In genomic region chr17:31533546-31534155, GRCh38 we compare ENCODE assay signal across 8 cellular contexts.
A peak's percentile ranks its signal among the peaks of the same experiment; 100 is the strongest.
DNase-seq lines count a peak whose midpoint lies in the region; ATAC-seq and TF ChIP-seq lines count a peak whose summit lies in the region.

No MANE protein-coding gene starts in this region.

- CTCF ChIA-PET in A673 (lab: Charles Lee), result interaction anchor here (1.0 kb wide), 1 partner anchor 309 kb away, joined by 4 read pairs; no protein-coding TSS in a partner anchor

- no peak overlapping the region for H4K12ac ChIP-seq in trophoblast cell (ENCODE audit: low read depth, low read length)

- POLR2A ChIA-PET in A673 (lab: Charles Lee; ENCODE audit: low non-redundant PET), result no interaction called here

- no peak overlapping the region for H3K27ac ChIP-seq in A673 (ENCODE audit: low read depth, low read length, poor library complexity, severe bottlenecking)
- H3K27ac ChIP-seq in SJCRH30, result no peak overlapping the region
- peak overlapping the region in 3 of 4 donors; percentile 14 to 34 (median 15) for H3K27ac ChIP-seq in esophagus squamous epithelium
- peak overlapping the region; percentile 75 for H3K27ac ChIP-seq in trophoblast cell (ENCODE audit: low read depth, low read length)

- H3K18ac ChIP-seq in trophoblast cell (ENCODE audit: low read length), result no peak overlapping the region

- no peak overlapping the region for H3K14ac ChIP-seq in trophoblast cell (ENCODE audit: low read length)

- H3K9me3 ChIP-seq in A673 (ENCODE audit: low read depth, low read length, poor library complexity, severe bottlenecking) (no peaks in the 10 kb centered on the region), SJCRH30 (replicated peaks) (no peaks in the 10 kb centered on the region), esophagus squamous epithelium (no peaks in the 10 kb centered on the region), trophoblast cell (ENCODE audit: insufficient read depth, low read depth, low read length) (no peaks in the 10 kb centered on the region)

- H3K4me1 ChIP-seq in A673 (ENCODE audit: insufficient read depth, low read length, poor library complexity, severe bottlenecking) (no peaks in the 10 kb centered on the region), SJCRH30 (peaks cover 67% of the 10 kb centered on the region), esophagus squamous epithelium (peaks cover 10 to 48% (median 28%) of the 10 kb centered on the region in 3 donors), trophoblast cell (ENCODE audit: control insufficient read depth in 1 of 2, insufficient read depth in 2 of 2, low read length in 2 of 2) (peaks cover 9 to 13% of the 10 kb centered on the region in 2 experiments)

- H3K4me3 ChIP-seq in A673 (ENCODE audit: low read depth, low read length, poor library complexity, severe bottlenecking) (no peak overlapping the region), SJCRH30 (no peak overlapping the region), esophagus squamous epithelium (no peak overlapping the region), trophoblast cell (ENCODE audit: low read depth, low read length) (no peak overlapping the region)

- H4K91ac ChIP-seq in trophoblast cell (ENCODE audit: low read depth, low read length), result peak overlapping the region; percentile 57

- H2AFZ ChIP-seq in trophoblast cell (ENCODE audit: insufficient read depth, low read length, poor library complexity), result no peak overlapping the region

- no peak overlapping the region for H3K9ac ChIP-seq in trophoblast cell (ENCODE audit: low read length)

- H4K8ac ChIP-seq in trophoblast cell (ENCODE audit: low read depth, low read length), result no peak overlapping the region

- BruUV-seq in A673 (replicated peaks; lab: Mats Ljungman, UMichigan), result no TSS peak

- TF ChIP-seq CTCF in A673 (conservative IDR thresholded peaks at IDR 0.05; ENCODE audit: low read depth, low read length) (peak; percentile 47), GM12872 (IDR thresholded peaks at IDR 0.05; ENCODE audit: insufficient read depth, low read depth, low read length) (peak; percentile 49), esophagus squamous epithelium (IDR thresholded peaks at IDR 0.05) (peak in 3 of 6 experiments; percentile 12 to 36 (median 20))

- peak overlapping the region; percentile 49 for H2BK5ac ChIP-seq in trophoblast cell (ENCODE audit: low read depth, low read length, poor library complexity)

- TF ChIP-seq POLR2A in esophagus squamous epithelium (IDR thresholded peaks at IDR 0.05), result no peak

- H3K27me3 ChIP-seq in A673 (replicated peaks; ENCODE audit: insufficient read depth, low read depth, low read length, poor library complexity), result no peaks in the 10 kb centered on the region
- no peaks in the 10 kb centered on the region for H3K27me3 ChIP-seq in SJCRH30
- no peaks in the 10 kb centered on the region for H3K27me3 ChIP-seq in esophagus squamous epithelium
- no peaks in the 10 kb centered on the region for H3K27me3 ChIP-seq in trophoblast cell (ENCODE audit: insufficient read depth, low read length)

- no peak overlapping the region for H2AK5ac ChIP-seq in trophoblast cell (ENCODE audit: low read length)

- 7 to 15% methylated on average over 3 to 4 of the region's 10 CpGs for WGBS in esophagus squamous epithelium, 2 donors
- WGBS in trophoblast cell (ENCODE audit: extremely low coverage, insufficient coverage, insufficient read length), result no CpG with 5 or more reads among the region's 10 CpGs

- peak; percentile 41 for DNase-seq in A673 (ENCODE audit: low spot score)
- peak; percentile 63 to 76 for DNase-seq in SJCRH30
- no peak for DNase-seq in esophagus squamous epithelium (lab: John Stamatoyannopoulos, UW)
- DNase-seq in trophoblast cell, result peak; percentile 86
- no peak for DNase-seq in effector CD8-positive, alpha-beta T cell (lab: John Stamatoyannopoulos, UW)
- DNase-seq in NCI-H2196 (lab: John Stamatoyannopoulos, UW; ENCODE audit: unreplicated experiment), result no peak

- H2BK12ac ChIP-seq in trophoblast cell (ENCODE audit: low read length), result no peak overlapping the region

- H3K36me3 ChIP-seq in A673 (ENCODE audit: insufficient read depth, low read length, poor library complexity, severe bottlenecking), result no peaks in the 10 kb centered on the region
- no peaks in the 10 kb centered on the region for H3K36me3 ChIP-seq in SJCRH30
- H3K36me3 ChIP-seq in esophagus squamous epithelium, result peaks cover 0 to 35% (median 6%) of the 10 kb centered on the region in 3 donors
- H3K36me3 ChIP-seq in trophoblast cell (ENCODE audit: control insufficient read depth in 1 of 2, insufficient read depth in 2 of 2, low read length in 2 of 2), result peaks cover 39 to 41% of the 10 kb centered on the region in 2 experiments

- no peaks in the 10 kb centered on the region for H3K79me2 ChIP-seq in trophoblast cell (ENCODE audit: control insufficient read depth, insufficient read depth, low read length, poor library complexity)

- peak overlapping the region; percentile 6 for H3K4me2 ChIP-seq in trophoblast cell (ENCODE audit: low read length)

- H3K4ac ChIP-seq in trophoblast cell (ENCODE audit: low read depth, low read length), result no peak overlapping the region

- no peak for ATAC-seq in HG02588 (IDR thresholded peaks at IDR 0.05; ENCODE audit: unreplicated experiment)

- intact Hi-C loops in A673 (cut with micrococcal nuclease; ENCODE audit: unreplicated experiment) (loop anchor here (5.0 kb wide), 1 partner anchor 309 kb away; no protein-coding TSS in a partner anchor), esophagus squamous epithelium (cut with DNase I) (no loop called here)

- H2BK120ac ChIP-seq in trophoblast cell (ENCODE audit: insufficient read depth, low read length, poor library complexity), result no peak overlapping the region

- H3K23ac ChIP-seq in trophoblast cell (ENCODE audit: low read length), result no peak overlapping the region

- H3K79me1 ChIP-seq in trophoblast cell (ENCODE audit: low read length), result peaks cover 4% of the 10 kb centered on the region

Comparison
In these comparisons a context has a peak if more than half of its experiments do, and no peak if none do; other contexts are left out.
1. DNase-seq: peak in A673 (single experiment), SJCRH30 (2 of 2) and trophoblast cell (2 of 2); none in esophagus squamous epithelium (single experiment), effector CD8-positive, alpha-beta T cell (single experiment) and NCI-H2196 (single experiment).
2. H3K27ac ChIP-seq: peak in esophagus squamous epithelium (3 of 4) and trophoblast cell (single experiment); none in A673 (single experiment) and SJCRH30 (single experiment).